27 cellular contexts compared by ENCODE assay signal in the genomic region with DNA sequence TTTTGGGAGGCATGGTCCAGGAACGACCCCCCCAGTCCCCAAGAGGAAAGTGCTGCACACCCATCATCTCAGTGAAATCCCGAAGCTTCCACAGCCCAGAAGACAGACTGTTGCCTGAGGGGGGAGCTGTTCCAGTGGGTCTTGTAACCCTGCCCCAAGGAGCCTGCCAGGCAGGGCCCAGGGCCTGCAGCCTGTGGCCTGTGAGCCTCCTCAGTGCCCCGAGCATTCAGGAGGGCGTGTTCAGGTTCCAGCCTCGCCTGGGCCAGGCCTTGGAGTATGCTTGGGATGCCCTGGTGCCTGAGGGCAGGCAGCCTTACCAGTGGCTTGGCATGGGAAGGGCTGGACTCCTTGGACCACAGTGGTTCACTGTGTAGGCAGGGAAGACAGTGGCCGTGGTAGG. TPM values are rescaled to one million over a fixed set of nuclear protein-coding genes. Genes with fewer than 3 reads are reported as not detected.
"Had no signal": no experiment of that assay in that cellular context is flagged by ENCODE, and none has a peak within 500 bp of the region (broad histone marks: within the 10 kb centered on the region; RNA-seq: fewer than 3 reads in every experiment).

No MANE protein-coding gene starts in this region.

- H3K27me3 Mint-ChIP-seq: activated naive CD4-positive, alpha-beta T cell treated with anti-CD3 and anti-CD28 coated beads, Interleukin-2, amount 50 U/mL, for 24 hours; stimulated activated naive CD8-positive, alpha-beta T cell treated with anti-CD3 and anti-CD28 coated beads, Interleukin-15, amount 100 ng/mL, for 72 hours had no signal

- ATAC-seq: activated T-cell treated with anti-CD3 and anti-CD28 coated beads, Interleukin-2, amount 50 U/mL, for 72 hours; gastrocnemius medialis; left ventricle myocardium superior; mucosa of descending colon; stimulated activated naive CD8-positive, alpha-beta T cell treated with anti-CD3 and anti-CD28 coated beads, Interleukin-15, amount 100 ng/mL, for 72 hours had no signal

- H3K9me3 ChIP-seq: ascending aorta, breast epithelium, gastrocnemius medialis, mucosa of descending colon, prostate gland, right atrium auricular region, suprapubic skin, transverse colon, uterus had no signal

- DNase-seq: activated CD4-positive, alpha-beta T cell treated with anti-CD3 and anti-CD28 coated beads for 1 hour; activated CD8-positive, alpha-beta memory T cell treated with anti-CD3 and anti-CD28 coated beads for 24 hours; activated effector memory CD4-positive, alpha-beta T cell treated with anti-CD3 and anti-CD28 coated beads, Interleukin-2, amount 50 U/mL, for 16 hours; activated T-cell treated with anti-CD3 and anti-CD28 coated beads, Interleukin-2, amount 50 U/mL, for 72 hours; cortex of kidney; gastrocnemius medialis; head of caudate nucleus; left ventricle myocardium superior; mucosa of descending colon; naive B cell; stimulated activated CD4-positive, alpha-beta T cell treated with anti-CD3 and anti-CD28 coated beads, Interleukin-2, amount 100 ng/mL, for 24 hours; stimulated activated naive CD8-positive, alpha-beta T cell treated with anti-CD3 and anti-CD28 coated beads, Interleukin-15, amount 100 ng/mL, for 72 hours; transverse colon; uterus had no signal

- H3K4me1 ChIP-seq: breast epithelium, prostate gland, uterus had no signal

- H3K4me1 Mint-ChIP-seq: activated naive CD4-positive, alpha-beta T cell treated with anti-CD3 and anti-CD28 coated beads, Interleukin-2, amount 50 U/mL, for 24 hours; memory B cell; neural crest cell; stimulated activated naive CD8-positive, alpha-beta T cell treated with anti-CD3 and anti-CD28 coated beads, Interleukin-15, amount 100 ng/mL, for 72 hours had no signal

- H3K27ac Mint-ChIP-seq: activated naive CD4-positive, alpha-beta T cell treated with anti-CD3 and anti-CD28 coated beads, Interleukin-2, amount 50 U/mL, for 24 hours; activated T-cell treated with anti-CD3 and anti-CD28 coated beads, Interleukin-2, amount 50 U/mL, for 72 hours; memory B cell; naive B cell; stimulated activated naive CD8-positive, alpha-beta T cell treated with anti-CD3 and anti-CD28 coated beads, Interleukin-15, amount 100 ng/mL, for 72 hours had no signal

- H3K4me3 Mint-ChIP-seq: activated naive CD4-positive, alpha-beta T cell treated with anti-CD3 and anti-CD28 coated beads, Interleukin-2, amount 50 U/mL, for 24 hours; activated T-cell treated with anti-CD3 and anti-CD28 coated beads, Interleukin-2, amount 50 U/mL, for 72 hours; memory B cell; naive B cell; neural crest cell; stimulated activated naive CD8-positive, alpha-beta T cell treated with anti-CD3 and anti-CD28 coated beads, Interleukin-15, amount 100 ng/mL, for 72 hours had no signal

- H3K36me3 ChIP-seq: ascending aorta, breast epithelium, gastrocnemius medialis, prostate gland, right atrium auricular region, suprapubic skin, transverse colon, uterus had no signal

- H3K27me3 ChIP-seq: ascending aorta, breast epithelium, gastrocnemius medialis, right atrium auricular region, suprapubic skin, transverse colon, uterus had no signal

- H3K9me3 Mint-ChIP-seq: activated naive CD4-positive, alpha-beta T cell treated with anti-CD3 and anti-CD28 coated beads, Interleukin-2, amount 50 U/mL, for 24 hours; activated T-cell treated with anti-CD3 and anti-CD28 coated beads, Interleukin-2, amount 50 U/mL, for 72 hours; memory B cell; naive B cell; neural crest cell; stimulated activated naive CD8-positive, alpha-beta T cell treated with anti-CD3 and anti-CD28 coated beads, Interleukin-15, amount 100 ng/mL, for 72 hours had no signal

- H3K27ac ChIP-seq: ascending aorta, breast epithelium, gastrocnemius medialis, prostate gland, right atrium auricular region, suprapubic skin, transverse colon, uterus had no signal

- H3K36me3 Mint-ChIP-seq: activated naive CD4-positive, alpha-beta T cell treated with anti-CD3 and anti-CD28 coated beads, Interleukin-2, amount 50 U/mL, for 24 hours; memory B cell; naive B cell had no signal

- H3K4me3 ChIP-seq: ascending aorta, breast epithelium, gastrocnemius medialis, mucosa of descending colon, prostate gland, right atrium auricular region, suprapubic skin, transverse colon, uterus had no signal

RNA-seq across cellular contexts. Expression of gene CABP2, which starts 18.0 kb away (rescaled TPM):
- total RNA-seq: activated T-cell treated with anti-CD3 and anti-CD28 coated beads, Interleukin-2, amount 50 U/mL, for 72 hours; ascending aorta; breast epithelium; gastrocnemius medialis; kidney epithelial cell; left ventricle myocardium superior; mucosa of descending colon; neural crest cell; osteocyte; prostate gland; right atrium auricular region; skeletal muscle tissue; suprapubic skin; transverse colon; uterus had no signal
- polyA plus RNA-seq: adipose tissue, esophagus had no signal
